8 cellular contexts compared by ENCODE assay signal in genomic region chr2:227890495-227891079, GRCh38. TPM values are rescaled to one million over a fixed set of nuclear protein-coding genes. Genes with fewer than 3 reads are reported as not detected.
A peak's percentile ranks its signal among the peaks of the same experiment; 100 is the strongest.
DNase-seq lines count a peak whose midpoint lies in the region; ATAC-seq, FAIRE-seq and TF ChIP-seq lines count a peak whose summit lies in the region.

No MANE protein-coding gene starts in this region.

- ATAC-seq in GM18508 (IDR thresholded peaks at IDR 0.05; ENCODE audit: insufficient read depth, unreplicated experiment) (peak; percentile 66), HG03060 (IDR thresholded peaks at IDR 0.05; ENCODE audit: low read depth, unreplicated experiment) (peak; percentile 79), K562 (peak; percentile 79)

- in situ Hi-C loops in K562 (cut with MboI), result no loop called here

- TF ChIP-seq POLR2A in K562 (conservative IDR thresholded peaks at IDR 0.05), result no peak
- TF ChIP-seq POLR2A in thyroid gland (IDR thresholded peaks at IDR 0.05), result no peak

- no peak overlapping the region for H3K4me2 ChIP-seq in K562 (ENCODE audit: insufficient read depth, low read length)

- no peak overlapping the region for H3K4me3 ChIP-seq in AG10803 (ENCODE audit: low read length)
- H3K4me3 ChIP-seq in K562, result no peak overlapping the region
- H3K4me3 ChIP-seq in thyroid gland (replicated peaks in 1 of 3), result no peak overlapping the region

- no peak for TF ChIP-seq EP300 in K562 (IDR thresholded peaks at IDR 0.05; ENCODE audit: low read length)

- H3K9me1 ChIP-seq in K562 (ENCODE audit: control insufficient read depth, insufficient read depth, low read length), result no peaks in the 10 kb centered on the region

- H2AFZ ChIP-seq in K562 (ENCODE audit: low read depth, low read length), result no peak overlapping the region

- intact Hi-C loops in K562 (cut with micrococcal nuclease) (loop anchor here (2.0 to 5.0 kb wide), 3 partner anchors 1382 to 1827 kb away; partner anchors contain the start of gene PID1), thyroid gland (cut with DNase I) (no loop called here)

- CTCF ChIA-PET in K562 (lab: Yijun Ruan, JAX; ENCODE audit: low intra/inter-chr PET ratio), result no interaction called here

- H3K27ac ChIP-seq in K562 (ENCODE audit: extremely low read depth, low read depth, low read length) (no peak overlapping the region), thyroid gland (no peak overlapping the region)

- WGBS in K562 (ENCODE audit: insufficient coverage, low coverage, missing lambda C conversion rate), result 0% methylated on average over 2 of the region's 2 CpGs
- 1% methylated on average over 2 of the region's 2 CpGs for WGBS in thyroid gland, 2 donors

- FAIRE-seq in K562 (lab: Jason Lieb, UNC), result no peak

- H3K27me3 ChIP-seq in K562 (ENCODE audit: control insufficient read depth in 2 of 2, insufficient read depth in 2 of 2, low read length in 2 of 2) (no peaks in the 10 kb centered on the region), thyroid gland (no peaks in the 10 kb centered on the region)

- H3K36me3 ChIP-seq in K562 (ENCODE audit: control insufficient read depth, insufficient read depth, low read length), result no peaks in the 10 kb centered on the region
- no peaks in the 10 kb centered on the region for H3K36me3 ChIP-seq in thyroid gland

- peak; percentile 37 to 56 for TF ChIP-seq RAD21 in K562 (CRISPR knock-in tag; conservative IDR thresholded peaks at IDR 0.05 in 1 of 2, IDR thresholded peaks at IDR 0.05 in 1 of 2)

- TF ChIP-seq CTCF in AG10803 (conservative IDR thresholded peaks at IDR 0.05; ENCODE audit: low read length), result peak; percentile 64
- peak in 2 of 3 experiments; percentile 16 to 56; a peak in 3 of 6 replicates for TF ChIP-seq CTCF in K562 (IDR thresholded peaks at IDR 0.05 in 2 of 3, conservative IDR thresholded peaks at IDR 0.05 in 1 of 3; ENCODE audit: insufficient read depth in 2 of 3, low read depth in 1 of 3, low read length in 3 of 3)
- peak in 5 of 6 experiments; percentile 19 to 68 (median 51) for TF ChIP-seq CTCF in thyroid gland (IDR thresholded peaks at IDR 0.05)
- no peak for TF ChIP-seq CTCF in GM20000 (IDR thresholded peaks at IDR 0.05; ENCODE audit: extremely low read depth, missing control alignments)

- DNase-seq in AG10803 (ENCODE audit: low read depth) (peak; percentile 58), NCI-H345 treated with DMSO at 0.1 percent for 48 hours (lab: John Stamatoyannopoulos, UW; ENCODE audit: unreplicated experiment) (peak; percentile 71), K562 (ENCODE audit: extremely low read depth in 1 of 4, low spot score in 3 of 4) (peak; percentile 17 to 45 (median 19)), inferior parietal cortex (ENCODE audit: extremely low spot score) (peak; percentile 91), thyroid gland (no peak), GM20000 (ENCODE audit: low spot score) (no peak)

- BruUV-seq in K562 (replicated peaks; lab: Mats Ljungman, UMichigan), result no TSS peak

- H3K4me1 ChIP-seq in K562 (replicated peaks in 1 of 2; ENCODE audit: control insufficient read depth in 2 of 2, insufficient read depth in 2 of 2, low read length in 2 of 2), result no peaks in the 10 kb centered on the region
- no peaks in the 10 kb centered on the region for H3K4me1 ChIP-seq in thyroid gland

- H3K9me3 ChIP-seq in K562 (replicated peaks; ENCODE audit: control insufficient read depth, insufficient read depth, low read depth, low read length) (no peaks in the 10 kb centered on the region), thyroid gland (no peaks in the 10 kb centered on the region)

- no peaks in the 10 kb centered on the region for H4K20me1 ChIP-seq in K562 (replicated peaks; ENCODE audit: control insufficient read depth, insufficient read depth, low read length)

- POLR2A ChIA-PET in K562 (lab: Yijun Ruan, JAX), result no interaction called here

- no peaks in the 10 kb centered on the region for H3K79me2 ChIP-seq in K562 (ENCODE audit: control insufficient read depth, insufficient read depth, low read length)

- no peak overlapping the region for H3K9ac ChIP-seq in K562 (ENCODE audit: insufficient read depth in 1 of 2, low read depth in 2 of 2, low read length in 2 of 2)

TF ChIP-seq in K562, 482 proteins besides CTCF, POLR2A, EP300 and RAD21:
- TF ChIP-seq MIER1 (IDR thresholded peaks at IDR 0.05; ENCODE audit: low read depth), result no peak
- peak; percentile 17; the same call in 1 of the 2 replicates for TF ChIP-seq DEAF1 (CRISPR knock-in tag; IDR thresholded peaks at IDR 0.05)
- 0 out of 2 replicates have a peak, but pooled peaks have one; percentile 7 for TF ChIP-seq SMC3 (conservative IDR thresholded peaks at IDR 0.05; ENCODE audit: insufficient read depth, low read depth, low read length)

RNA-seq across cellular contexts. Expression of gene DAW1, which starts 19.2 kb away (rescaled TPM):
- total RNA-seq in K562 (2011; cell fraction: chromatin; rRNA removed; ENCODE audit: low replicate concordance), result not detected in 2 replicates
- not detected in 2 replicates for total RNA-seq in K562 (2011; cell fraction: nucleolus; rRNA removed)
- not detected in 2 replicates for total RNA-seq in K562 (2011; cell fraction: nucleoplasm; rRNA removed)
- total RNA-seq in K562 (2014; rRNA removed), result not detected in 2 replicates
- total RNA-seq in K562 (2014; rRNA removed; fragmentation: Illumina TruSeq; extraction: Trizol), result not detected in 2 replicates
- total RNA-seq in K562 (2015; rRNA removed; fragmentation: Illumina TruSeq; extraction: Trizol), result not detected in 2 replicates
- not detected in 2 replicates for total RNA-seq in K562 (2021)
- not detected in 2 replicates for polyA plus RNA-seq in K562 (2011; rRNA removed)
- not detected in 2 replicates for polyA plus RNA-seq in K562 (2011; cell fraction: cytosol; rRNA removed)
- polyA plus RNA-seq in K562 (2011; cell fraction: nucleus; rRNA removed), result not detected in 2 replicates
- polyA plus RNA-seq in K562 (2012), result not detected in 2 replicates
- polyA plus RNA-seq in K562 (2014; fragmentation: Illumina TruSeq; extraction: Trizol), result not detected in 2 replicates
- polyA plus RNA-seq in K562 (2014; fragmentation: Nextera tagmentation; extraction: Ambion mirVana), result not detected
- polyA plus RNA-seq in K562 (2014; rRNA removed), result not detected in 2 replicates
- not detected in 2 replicates for polyA minus RNA-seq in K562 (2011; rRNA and poly(A)+ RNA removed)
- polyA minus RNA-seq in K562 (2011; cell fraction: cytosol; rRNA and poly(A)+ RNA removed), result not detected in 2 replicates
- polyA minus RNA-seq in K562 (2011; cell fraction: nucleus; rRNA and poly(A)+ RNA removed), result not detected in 2 replicates
- not detected for total RNA-seq in thyroid gland

Comparison
In these comparisons a context has a peak if more than half of its experiments do, and no peak if none do; other contexts are left out.
1. DNase-seq: peak in AG10803 (single experiment), NCI-H345 treated with DMSO at 0.1 percent for 48 hours (single experiment), K562 (4 of 4) and inferior parietal cortex (single experiment); none in thyroid gland (0 of 2) and GM20000 (single experiment).
2. Peak in every context shown above with its lines, with median percentiles within 50 percentile points of each other: ATAC-seq.